ENCODE assay signal across 8 cellular contexts in genomic region chr2:84969511-84970265, GRCh38. TPM values are rescaled to one million over a fixed set of nuclear protein-coding genes. Genes with fewer than 3 reads are reported as not detected.
DNase-seq lines count a peak whose midpoint lies in the region; ATAC-seq, FAIRE-seq and TF ChIP-seq lines count a peak whose summit lies in the region.

No MANE protein-coding gene starts in this region.

- no peak for FAIRE-seq in RCC 7860 (lab: Jason Lieb, UNC)

- no peaks in the 10 kb centered on the region for H3K9me2 ChIP-seq in SU-DHL-6 (replicated peaks; ENCODE audit: insufficient read depth, low read length)

- H3K4me1 ChIP-seq in mucosa of descending colon (ENCODE audit: low read depth) (peaks cover 29% of the 10 kb centered on the region), aorta (ENCODE audit: control insufficient read depth in 1 of 2, insufficient read depth in 2 of 2, low read length in 2 of 2) (peaks cover 0 to 4% of the 10 kb centered on the region in 2 donors)

- intact Hi-C loops in mucosa of descending colon (cut with DNase I, micrococcal nuclease) (no loop called here), aorta (cut with DNase I) (no loop called here)

- peak overlapping the region; percentile 83 for H3K4me2 ChIP-seq in SU-DHL-6 (ENCODE audit: low read depth, low read length, poor library complexity, severe bottlenecking)

- H3K27me3 ChIP-seq in SU-DHL-6 (ENCODE audit: low read length) (no peaks in the 10 kb centered on the region), aorta (ENCODE audit: control insufficient read depth in 1 of 2, insufficient read depth in 2 of 2, low read length in 1 of 2) (no peaks in the 10 kb centered on the region)

- H3F3A ChIP-seq in SU-DHL-6 (ENCODE audit: insufficient read depth): peaks cover 13% of the 10 kb centered on the region

- WGBS in aorta, 2 donors: 3 to 4% methylated on average over 11 of the region's 11 CpGs

- H2AFZ ChIP-seq in SU-DHL-6 (ENCODE audit: low read depth, low read length, severe bottlenecking): peak overlapping the region; percentile 5

- H4K20me1 ChIP-seq in SU-DHL-6 (ENCODE audit: low read depth, low read length): peaks cover 7% of the 10 kb centered on the region; the same call in 1 of the 2 replicates

- H3K27ac ChIP-seq in SU-DHL-6 (ENCODE audit: low read depth, low read length) (peak overlapping the region; percentile 82), aorta (ENCODE audit: low read depth in 1 of 2, low read length in 2 of 2) (peak overlapping the region; percentile 52 to 99)

- H3K4me3 ChIP-seq in SU-DHL-6 (ENCODE audit: insufficient read depth, low read length, poor library complexity, severe bottlenecking) (peak overlapping the region; percentile 60), mucosa of descending colon (peak overlapping the region; percentile 75), aorta (ENCODE audit: low read length in 2 of 2) (peak overlapping the region; percentile 100)

- peak in 5 of 6 experiments; percentile 10 to 55 (median 36) for DNase-seq in stimulated activated naive CD4-positive, alpha-beta T cell (lab: John Stamatoyannopoulos, UW)
- DNase-seq in stimulated activated naive CD4-positive, alpha-beta T cell treated with Interleukin-2 at 50 U/mL for 16 hours (lab: John Stamatoyannopoulos, UW): no peak
- DNase-seq in dedifferentiated amniotic fluid mesenchymal stem cell (ENCODE audit: extremely low spot score) (peak; percentile 42), mucosa of descending colon (peak in 1 of 3 donors; percentile 40), aorta (no peak), A172 (ENCODE audit: low spot score) (no peak), RCC 7860 (ENCODE audit: low spot score) (no peak)

- peak overlapping the region; percentile 77 for H3K9ac ChIP-seq in SU-DHL-6 (ENCODE audit: low read length)

- peaks cover 75% of the 10 kb centered on the region for H3K79me2 ChIP-seq in SU-DHL-6 (ENCODE audit: insufficient read depth, low read length)

- peak; percentile 41 for ATAC-seq in mucosa of descending colon
- ATAC-seq in aorta (ENCODE audit: low FRiP score): no peak

- H3K9me3 ChIP-seq in SU-DHL-6 (ENCODE audit: insufficient read depth, low read length) (no peaks in the 10 kb centered on the region), mucosa of descending colon (no peaks in the 10 kb centered on the region), aorta (ENCODE audit: control insufficient read depth, low read length) (no peaks in the 10 kb centered on the region)

- no peak for TF ChIP-seq CTCF in SU-DHL-6 (IDR thresholded peaks at IDR 0.05; ENCODE audit: insufficient read depth, low read length, poor library complexity, severe bottlenecking)
- no peak for TF ChIP-seq CTCF in mucosa of descending colon (IDR thresholded peaks at IDR 0.05)

- H3K36me3 ChIP-seq in SU-DHL-6 (ENCODE audit: low read length) (0 out of 2 replicates have a peak, but pooled peaks cover 4% of the 10 kb centered on the region), mucosa of descending colon (ENCODE audit: low read depth) (no peaks in the 10 kb centered on the region), aorta (ENCODE audit: control insufficient read depth in 1 of 2, insufficient read depth in 2 of 2, low read length in 1 of 2) (peaks cover 0 to 1% of the 10 kb centered on the region in 2 donors)

RNA-seq across cellular contexts. Expression of gene KCMF1, which starts 1.3 kb away (rescaled TPM):
- total RNA-seq in mucosa of descending colon (10 to 100 TPM; 73.0 to 95.2 (median 85.0) TPM), aorta (10 to 100 TPM; 59.1 to 66.7 TPM)
- polyA plus RNA-seq in aorta: 10 to 100 TPM; 37.2 to 42.2 TPM
- 106 and 118 TPM in 2 replicates for total RNA-seq in A172 (2014; rRNA removed; shearing (Covaris generic))

Comparison
In these comparisons a context has a peak if more than half of its experiments do, and no peak if none do; other contexts are left out.
1. DNase-seq: peak in stimulated activated naive CD4-positive, alpha-beta T cell (5 of 6) and dedifferentiated amniotic fluid mesenchymal stem cell (single experiment); none in stimulated activated naive CD4-positive, alpha-beta T cell treated with Interleukin-2 at 50 U/mL for 16 hours (single experiment), aorta (0 of 2), A172 (single experiment) and RCC 7860 (single experiment).
2. Peak in every context shown above with its lines, with median percentiles within 50 percentile points of each other: H3K4me3 ChIP-seq.